13 cellular contexts compared by ENCODE assay signal in genomic region chr5:145938699-145939531, GRCh38. TPM values are rescaled to one million over a fixed set of nuclear protein-coding genes. Genes with fewer than 3 reads are reported as not detected.
A peak's percentile ranks its signal among the peaks of the same experiment; 100 is the strongest.
DNase-seq lines count a peak whose midpoint lies in the region; ATAC-seq and TF ChIP-seq lines count a peak whose summit lies in the region.
"Had no signal": no experiment of that assay in that cellular context is flagged by ENCODE, and none has a peak within 500 bp of the region (broad histone marks: within the 10 kb centered on the region; RNA-seq: fewer than 3 reads in every experiment).

No MANE protein-coding gene starts in this region.

- H3K36me3 Mint-ChIP-seq in endodermal cell (ENCODE audit: low read depth) (no peaks in the 10 kb centered on the region), T-cell (no peaks in the 10 kb centered on the region)

- H3K27ac Mint-ChIP-seq in endodermal cell, result no peak overlapping the region
- no peak overlapping the region for H3K27ac Mint-ChIP-seq in T-cell

- no peaks in the 10 kb centered on the region for H3K27me3 ChIP-seq in endodermal cell (ENCODE audit: control insufficient read depth, insufficient read depth, low read length, poor library complexity, severe bottlenecking)
- H3K27me3 ChIP-seq in psoas muscle (ENCODE audit: insufficient read depth in 3 of 3, low read length in 2 of 3), result no peaks in the 10 kb centered on the region

- no peaks in the 10 kb centered on the region for H3K9me3 Mint-ChIP-seq in endodermal cell
- no peaks in the 10 kb centered on the region for H3K9me3 Mint-ChIP-seq in T-cell
- H3K9me3 Mint-ChIP-seq: activated T-cell treated with anti-CD3 and anti-CD28 coated beads, Interleukin-2, amount 50 U/mL, for 4 hours had no signal

- H3K4me1 Mint-ChIP-seq in endodermal cell, result peaks cover 50% of the 10 kb centered on the region
- H3K4me1 Mint-ChIP-seq in T-cell, result peaks cover 7 to 15% (median 12%) of the 10 kb centered on the region in 3 donors

- H3K27ac ChIP-seq in endodermal cell (ENCODE audit: low read depth, low read length), result no peak overlapping the region
- H3K27ac ChIP-seq in psoas muscle, result peak overlapping the region; percentile 68
- H3K27ac ChIP-seq: C4-2B, VCaP had no signal

- no peaks in the 10 kb centered on the region for H3K9me3 ChIP-seq in ES-I3 (ENCODE audit: control insufficient read depth, insufficient read depth, low read length)
- H3K9me3 ChIP-seq in endodermal cell (ENCODE audit: control insufficient read depth, low read length), result no peaks in the 10 kb centered on the region
- no peaks in the 10 kb centered on the region for H3K9me3 ChIP-seq in psoas muscle

- TF ChIP-seq CTCF in endodermal cell (conservative IDR thresholded peaks at IDR 0.05) (no peak), psoas muscle (IDR thresholded peaks at IDR 0.05) (no peak)

- H3K9ac ChIP-seq in ES-I3 (ENCODE audit: low read depth, low read length) (peak overlapping the region; percentile 71), endodermal cell (ENCODE audit: extremely low read depth, low read length, poor library complexity, severe bottlenecking) (no peak overlapping the region)

- DNase-seq in NCI-H748 (lab: John Stamatoyannopoulos, UW; ENCODE audit: unreplicated experiment), result peak; percentile 89
- no peak for DNase-seq in endodermal cell
- DNase-seq in psoas muscle, result no peak
- DNase-seq in epidermal melanocyte (ENCODE audit: insufficient read length, low spot score), result no peak
- DNase-seq in NOMO-1 treated with DMSO at 0.1 percent for 48 hours (lab: John Stamatoyannopoulos, UW; ENCODE audit: unreplicated experiment), result no peak
- DNase-seq in T-cell, result no peak
- DNase-seq: activated T-cell treated with anti-CD3 and anti-CD28 coated beads, Interleukin-2, amount 50 U/mL, for 4 hours; NCI-H1048 had no signal

- H3K36me3 ChIP-seq in ES-I3 (ENCODE audit: insufficient read depth, low read length), result no peaks in the 10 kb centered on the region
- no peaks in the 10 kb centered on the region for H3K36me3 ChIP-seq in endodermal cell (ENCODE audit: control insufficient read depth, insufficient read depth, low read length)
- no peaks in the 10 kb centered on the region for H3K36me3 ChIP-seq in psoas muscle (ENCODE audit: insufficient read depth in 1 of 2, low read depth in 1 of 2)

- CTCF ChIA-PET in T-cell (lab: Charles Lee), result no interaction called here

- WGBS in endodermal cell (ENCODE audit: insufficient coverage in 1 of 2, insufficient read length in 1 of 2), 2 experiments, result 74 to 81% methylated on average over 6 to 11 of the region's 11 CpGs
- WGBS in psoas muscle, 3 donors, result 32 to 42% (median 33%) methylated on average over 11 of the region's 11 CpGs

- intact Hi-C loops in psoas muscle (cut with DNase I), result loop anchor here in 1 of 2 donors (10.0 kb wide), 1 partner anchor 106 kb away; no protein-coding TSS in a partner anchor

- H3K4me3 ChIP-seq in endodermal cell (ENCODE audit: low read length) (peak overlapping the region; percentile 82), psoas muscle (peak overlapping the region; percentile 64)
- H3K4me3 ChIP-seq: lung had no signal

- H3K4me3 Mint-ChIP-seq in endodermal cell, result peak overlapping the region; percentile 62
- H3K4me3 Mint-ChIP-seq in T-cell, result no peak overlapping the region
- H3K4me3 Mint-ChIP-seq: activated T-cell treated with anti-CD3 and anti-CD28 coated beads, Interleukin-2, amount 50 U/mL, for 4 hours had no signal

- H3K27me3 Mint-ChIP-seq in endodermal cell (ENCODE audit: insufficient read depth), result no peaks in the 10 kb centered on the region
- H3K27me3 Mint-ChIP-seq in T-cell, result peaks cover 29 to 36% of the 10 kb centered on the region in 2 donors

- peaks cover 37% of the 10 kb centered on the region for H3K4me1 ChIP-seq in ES-I3 (ENCODE audit: insufficient read depth, low read length)
- peaks cover 23% of the 10 kb centered on the region for H3K4me1 ChIP-seq in endodermal cell (ENCODE audit: control insufficient read depth, insufficient read depth, low read length)
- H3K4me1 ChIP-seq in psoas muscle, result peaks cover 22% of the 10 kb centered on the region

- ATAC-seq in psoas muscle (no peak), HG03439 (IDR thresholded peaks at IDR 0.05; ENCODE audit: unreplicated experiment) (no peak), T-cell (replicated peaks in 1 of 4) (no peak)
- ATAC-seq: activated T-cell treated with anti-CD3 and anti-CD28 coated beads, Interleukin-2, amount 50 U/mL, for 4 hours had no signal

- POLR2A ChIA-PET in T-cell (lab: Charles Lee), result no interaction called here

RNA-seq across cellular contexts. Expression of gene SH3RF2, which starts 2.5 kb away (rescaled TPM):
- total RNA-seq in endodermal cell (1 to 10 TPM; 2.6 to 3.2 TPM), psoas muscle (10 to 100 TPM; 23.5 to 64.1 (median 38.2) TPM), T-cell (under 1 TPM in 4 of 5 donors, not detected in 1; 0.26 to 0.75 (median 0.37) TPM)
- 1.4 TPM for polyA plus RNA-seq in endodermal cell (2013, experiment 1 of 2)
- 1.9 TPM for polyA plus RNA-seq in endodermal cell (2013, experiment 2 of 2)
- 10 to 100 TPM in 2 of 3 donors, 1 to 10 TPM in 1; 1.1 to 24.3 (median 14.9) TPM for polyA plus RNA-seq in psoas muscle

Comparison
In these comparisons a context has a peak if more than half of its experiments do, and no peak if none do; other contexts are left out.
1. RNA of gene SH3RF2, which starts 2.5 kb away (total RNA-seq): 23.5 to 64.1 TPM in psoas muscle; 2.6 to 3.2 TPM in endodermal cell and 0.26 to 0.75 TPM in T-cell; every median in the first group is over 4 times any median in the second.